8 cellular contexts compared by ENCODE assay signal in the genomic region with DNA sequence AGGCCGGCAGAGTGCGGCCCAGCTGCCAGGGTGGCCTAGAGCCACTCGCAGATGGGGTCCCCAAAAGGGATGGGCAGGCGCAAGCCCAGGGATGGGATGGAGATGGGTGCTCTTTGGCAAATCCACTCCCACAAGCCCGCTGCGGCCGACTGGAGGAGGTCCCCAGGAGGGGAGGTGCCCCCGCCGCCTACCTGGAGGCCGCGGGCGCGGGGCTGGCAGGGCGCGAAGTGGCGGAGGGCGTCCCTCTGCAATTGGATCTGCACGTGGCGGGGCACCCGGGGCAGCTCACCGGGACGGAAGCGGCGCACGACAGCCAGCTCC. TPM values are rescaled to one million over a fixed set of nuclear protein-coding genes. Genes with fewer than 3 reads are reported as not detected.
DNase-seq lines count a peak whose midpoint lies in the region; ATAC-seq and TF ChIP-seq lines count a peak whose summit lies in the region.

No MANE protein-coding gene starts in this region.

- DNase-seq in CD4-positive, CD25-positive, alpha-beta regulatory T cell: peak in 1 of 3 donors; percentile 82
- no peak for DNase-seq in IMR-90
- DNase-seq in cardiac fibroblast (ENCODE audit: low read depth in 2 of 2): no peak
- no peak for DNase-seq in head of caudate nucleus
- DNase-seq in stimulated activated CD4-positive, alpha-beta T cell treated with anti-CD3 and anti-CD28 coated beads, Interleukin-4, amount 100 ng/mL, for 4 hours: no peak
- DNase-seq in ACHN: no peak

- 0% methylated on average over 2 of the region's 25 CpGs; no CpG with 5 or more reads in 1 of the 2 experiments for WGBS in IMR-90 (ENCODE audit: extremely low coverage in 2 of 2, insufficient read length in 1 of 2), 2 experiments

- H3K18ac ChIP-seq in IMR-90 (ENCODE audit: low read depth, low read length): no peak overlapping the region

- TF ChIP-seq POLR2A in IMR-90 (IDR thresholded peaks at IDR 0.05; ENCODE audit: low read depth, low read length): peak; percentile 8; the same call in 1 of the 2 replicates

- no peaks in the 10 kb centered on the region for H3K27me3 ChIP-seq in CD4-positive, CD25-positive, alpha-beta regulatory T cell (ENCODE audit: control insufficient read depth, insufficient read depth, low read length)
- H3K27me3 ChIP-seq in IMR-90 (ENCODE audit: control insufficient read depth, insufficient read depth, low read length): no peaks in the 10 kb centered on the region
- no peaks in the 10 kb centered on the region for H3K27me3 ChIP-seq in mucosa of rectum (ENCODE audit: control insufficient read depth in 2 of 2, insufficient read depth in 2 of 2, low read length in 2 of 2)

- H3K14ac ChIP-seq in IMR-90 (replicated peaks; ENCODE audit: low read depth, low read length): no peak overlapping the region

- POLR2A ChIA-PET in IMR-90 (lab: Charles Lee; ENCODE audit: unreplicated experiment): interaction anchor here (1.5 kb wide), 1 partner anchor 10 kb away, joined by 3 read pairs; no protein-coding TSS in a partner anchor

- H4K20me1 ChIP-seq in IMR-90 (ENCODE audit: insufficient read depth, low read length): peaks cover 3% of the 10 kb centered on the region; the same call in 1 of the 2 replicates

- H2BK5ac ChIP-seq in IMR-90 (ENCODE audit: low read depth, low read length, poor library complexity, severe bottlenecking): peak overlapping the region; percentile 53

- H2BK20ac ChIP-seq in IMR-90 (ENCODE audit: low read depth, low read length): no peak overlapping the region

- H4K91ac ChIP-seq in IMR-90 (ENCODE audit: insufficient read depth, low read depth, low read length): peak overlapping the region; percentile 31; the same call in 1 of the 2 replicates

- in situ Hi-C loops in IMR-90 (cut with MboI; ENCODE audit: low sequenced_read_pairs): loop anchor here (10.0 to 25.0 kb wide), 4 partner anchors 187 to 1135 kb away; a partner anchor contains a TSS
- in situ Hi-C loops in ACHN (cut with HindIII; ENCODE audit: low pct_ligation_motif_present, low pct_unique_long_range_greater_than_20kb, low sequenced_read_pairs): no loop called here

- peak overlapping the region; percentile 80 to 100 (median 93) for H3K4me3 Mint-ChIP-seq in CD4-positive, CD25-positive, alpha-beta regulatory T cell

- peak; percentile 13 for ATAC-seq in CD4-positive, CD25-positive, alpha-beta regulatory T cell (ENCODE audit: low read depth in 2 of 2)
- ATAC-seq in GM21367 (IDR thresholded peaks at IDR 0.05; ENCODE audit: unreplicated experiment) (peak; percentile 6), IMR-90 (ENCODE audit: low read depth) (peak; percentile 2)

- peak overlapping the region; percentile 97 for H3K27ac ChIP-seq in CD4-positive, CD25-positive, alpha-beta regulatory T cell (ENCODE audit: insufficient read depth, low read length, poor library complexity, severe bottlenecking)
- H3K27ac ChIP-seq in IMR-90 (ENCODE audit: insufficient read depth, low read length) (peak overlapping the region; percentile 67), mucosa of rectum (ENCODE audit: low read depth in 2 of 2, low read length in 2 of 2) (peak overlapping the region; percentile 91 to 98)

- no peak overlapping the region for H3K23ac ChIP-seq in IMR-90 (ENCODE audit: low read depth, low read length)

- peaks cover 3% of the 10 kb centered on the region for H3K36me3 ChIP-seq in CD4-positive, CD25-positive, alpha-beta regulatory T cell (ENCODE audit: control insufficient read depth, insufficient read depth, low read length)
- H3K36me3 ChIP-seq in IMR-90 (ENCODE audit: control insufficient read depth, insufficient read depth, low read length) (no peaks in the 10 kb centered on the region), mucosa of rectum (ENCODE audit: control insufficient read depth in 2 of 2, insufficient read depth in 2 of 2, low read length in 2 of 2) (peaks cover 0 to 10% of the 10 kb centered on the region in 2 donors)

- no peak for TF ChIP-seq RAD21 in IMR-90 (IDR thresholded peaks at IDR 0.05; ENCODE audit: low read length)

- no peak overlapping the region for H3K56ac ChIP-seq in IMR-90 (ENCODE audit: extremely low read depth, insufficient read depth, low read length)

- peak overlapping the region; percentile 58; the same call in 1 of the 2 replicates for H3K4ac ChIP-seq in IMR-90 (ENCODE audit: low read depth, low read length)

- peak overlapping the region; percentile 49 to 67; a peak in 3 of 4 replicates for H4K8ac ChIP-seq in IMR-90 (ENCODE audit: low read depth in 2 of 2, low read length in 2 of 2)

- no peaks in the 10 kb centered on the region for H3K9me3 Mint-ChIP-seq in CD4-positive, CD25-positive, alpha-beta regulatory T cell

- peak overlapping the region; percentile 77 for H2AK9ac ChIP-seq in IMR-90 (replicated peaks; ENCODE audit: low read depth, low read length, poor library complexity)

- CTCF ChIA-PET in IMR-90 (lab: Yijun Ruan, JAX): interaction anchor here (3.6 kb wide), 1 partner anchor 181 kb away, joined by 10 read pairs; no protein-coding TSS in a partner anchor

- peaks cover under 1 to 24% (median 8%) of the 10 kb centered on the region in 4 donors for H3K4me1 Mint-ChIP-seq in CD4-positive, CD25-positive, alpha-beta regulatory T cell

- TF ChIP-seq CTCF in IMR-90 (conservative IDR thresholded peaks at IDR 0.05; ENCODE audit: low read depth, low read length): no peak
- TF ChIP-seq CTCF in cardiac fibroblast (IDR thresholded peaks at IDR 0.05; ENCODE audit: low read depth, low read length): no peak

- H3K27ac Mint-ChIP-seq in CD4-positive, CD25-positive, alpha-beta regulatory T cell: peak overlapping the region; percentile 96 to 99 (median 97)

- peak overlapping the region; percentile 97 for H2AFZ ChIP-seq in IMR-90 (replicated peaks; ENCODE audit: low read length, poor library complexity)

- H3K9ac ChIP-seq in IMR-90 (ENCODE audit: low read depth, low read length): peak overlapping the region; percentile 81
- peak overlapping the region; percentile 85 to 89 for H3K9ac ChIP-seq in mucosa of rectum (ENCODE audit: low read depth in 1 of 2, low read length in 2 of 2)

- no peak overlapping the region for H4K5ac ChIP-seq in IMR-90 (ENCODE audit: low read depth, low read length)

- H3K4me1 ChIP-seq in CD4-positive, CD25-positive, alpha-beta regulatory T cell (ENCODE audit: control insufficient read depth, insufficient read depth, low read length, poor library complexity, severe bottlenecking): peaks cover 31% of the 10 kb centered on the region
- H3K4me1 ChIP-seq in IMR-90 (ENCODE audit: control insufficient read depth, insufficient read depth, low read length) (peaks cover 3% of the 10 kb centered on the region), mucosa of rectum (ENCODE audit: control insufficient read depth in 2 of 2, insufficient read depth in 2 of 2, low read length in 2 of 2) (peaks cover 30 to 36% of the 10 kb centered on the region in 2 donors)

- H3K9me1 ChIP-seq in IMR-90 (ENCODE audit: insufficient read depth, low read length): no peaks in the 10 kb centered on the region

- peaks cover 3% of the 10 kb centered on the region for H3K36me3 Mint-ChIP-seq in CD4-positive, CD25-positive, alpha-beta regulatory T cell

- H2BK120ac ChIP-seq in IMR-90 (ENCODE audit: low read depth, low read length): no peak overlapping the region

- peaks cover 7 to 19% of the 10 kb centered on the region in 2 experiments; a peak in 3 of 4 replicates for H3K79me1 ChIP-seq in IMR-90 (ENCODE audit: low read depth in 1 of 2, low read length in 2 of 2)

- H3K27me3 Mint-ChIP-seq in CD4-positive, CD25-positive, alpha-beta regulatory T cell: peaks cover 33% of the 10 kb centered on the region

- no peak overlapping the region for H3K4me3 ChIP-seq in CD4-positive, CD25-positive, alpha-beta regulatory T cell (ENCODE audit: low read depth, low read length)
- H3K4me3 ChIP-seq in IMR-90 (ENCODE audit: insufficient read depth, low read depth, low read length): peak overlapping the region; percentile 60
- H3K4me3 ChIP-seq in cardiac fibroblast (replicated peaks in 1 of 2; ENCODE audit: low read depth in 2 of 2, low read length in 2 of 2): peak overlapping the region; percentile 53 to 69
- H3K4me3 ChIP-seq in mucosa of rectum (ENCODE audit: low read length in 2 of 2): peak overlapping the region; percentile 67 to 81

- no peak overlapping the region; the same call in 2 of the 3 replicates for H2BK15ac ChIP-seq in IMR-90 (ENCODE audit: low read depth, low read length)

- H2AK5ac ChIP-seq in IMR-90 (ENCODE audit: low read depth, low read length): 0 out of 2 replicates have a peak overlapping the region, but pooled peaks have one; percentile 35

- intact Hi-C loops in IMR-90 (cut with micrococcal nuclease): loop anchor here (1.0 to 10.0 kb wide), 3 partner anchors 37 to 747 kb away; no protein-coding TSS in a partner anchor
- intact Hi-C loops in head of caudate nucleus (cut with DNase I): loop anchor here (1.0 to 10.0 kb wide), 3 partner anchors 16 to 207 kb away; a partner anchor contains a TSS

- no peaks in the 10 kb centered on the region for H3K9me3 ChIP-seq in CD4-positive, CD25-positive, alpha-beta regulatory T cell (ENCODE audit: control insufficient read depth in 2 of 2, low read length in 2 of 2)
- H3K9me3 ChIP-seq in IMR-90 (ENCODE audit: control insufficient read depth, insufficient read depth, low read length) (no peaks in the 10 kb centered on the region), mucosa of rectum (ENCODE audit: control insufficient read depth in 2 of 2, low read length in 2 of 2) (no peaks in the 10 kb centered on the region)

- dilution Hi-C loops in IMR-90 (cut with HindIII; ENCODE audit: low sequenced_read_pairs, unreplicated experiment): no loop called here

- no TSS peak for BruUV-seq in IMR-90 (replicated peaks; lab: Mats Ljungman, UMichigan)

- peak overlapping the region; percentile 98 for H3K4me2 ChIP-seq in IMR-90 (ENCODE audit: low read depth, low read length)

RNA-seq across cellular contexts. Expression of a gene that starts 0.7 kb away (rescaled TPM):
- total RNA-seq in CD4-positive, CD25-positive, alpha-beta regulatory T cell: 33.2 TPM
- polyA plus RNA-seq in CD4-positive, CD25-positive, alpha-beta regulatory T cell: 1 to 10 TPM; 2.5 to 4.6 (median 2.9) TPM
- total RNA-seq in IMR-90 (2012; rRNA removed): 1.1 and 1.3 TPM in 2 replicates
- polyA plus RNA-seq in IMR-90 (2012; rRNA removed): 2.5 and 3.5 TPM in 2 replicates
- polyA plus RNA-seq in IMR-90 (2012; cell fraction: cytosol; rRNA removed): 0.63 and 0.75 TPM in 2 replicates
- 5.0 and 22.5 TPM in 2 replicates for polyA plus RNA-seq in IMR-90 (2012; cell fraction: nucleus; rRNA removed; ENCODE audit: low replicate concordance)

RNA-seq across cellular contexts. Expression of a gene that starts 4.7 kb away (rescaled TPM):
- 2.6 TPM for total RNA-seq in CD4-positive, CD25-positive, alpha-beta regulatory T cell
- not detected for polyA plus RNA-seq in CD4-positive, CD25-positive, alpha-beta regulatory T cell
- total RNA-seq in IMR-90 (2012; rRNA removed): 14.5 and 16.9 TPM in 2 replicates
- 30.6 and 40.9 TPM in 2 replicates for polyA plus RNA-seq in IMR-90 (2012; rRNA removed)
- polyA plus RNA-seq in IMR-90 (2012; cell fraction: cytosol; rRNA removed): 21.7 and 27.3 TPM in 2 replicates
- 62.4 and 84.0 TPM in 2 replicates for polyA plus RNA-seq in IMR-90 (2012; cell fraction: nucleus; rRNA removed; ENCODE audit: low replicate concordance)

RNA-seq across cellular contexts. Expression of a gene that starts 16.0 kb away (rescaled TPM):
- 3.3 TPM for total RNA-seq in CD4-positive, CD25-positive, alpha-beta regulatory T cell
- 1 to 10 TPM; 4.7 to 7.4 (median 6.4) TPM for polyA plus RNA-seq in CD4-positive, CD25-positive, alpha-beta regulatory T cell
- 5.8 and 7.7 TPM in 2 replicates for total RNA-seq in IMR-90 (2012; rRNA removed)
- 9.7 and 10.3 TPM in 2 replicates for polyA plus RNA-seq in IMR-90 (2012; rRNA removed)
- 4.1 and 4.2 TPM in 2 replicates for polyA plus RNA-seq in IMR-90 (2012; cell fraction: cytosol; rRNA removed)
- polyA plus RNA-seq in IMR-90 (2012; cell fraction: nucleus; rRNA removed; ENCODE audit: low replicate concordance): 3.1 and 5.7 TPM in 2 replicates

RNA-seq across cellular contexts. Expression of a gene that starts 19.3 kb away (rescaled TPM):
- total RNA-seq in CD4-positive, CD25-positive, alpha-beta regulatory T cell: 188 TPM
- 100 to 1,000 TPM in 1 of 4 donors, 10 to 100 TPM in 3; 78.8 to 102 (median 89.3) TPM for polyA plus RNA-seq in CD4-positive, CD25-positive, alpha-beta regulatory T cell
- 74.4 and 104 TPM in 2 replicates for total RNA-seq in IMR-90 (2012; rRNA removed)
- 192 and 211 TPM in 2 replicates for polyA plus RNA-seq in IMR-90 (2012; rRNA removed)
- 68.9 and 112 TPM in 2 replicates for polyA plus RNA-seq in IMR-90 (2012; cell fraction: cytosol; rRNA removed)
- polyA plus RNA-seq in IMR-90 (2012; cell fraction: nucleus; rRNA removed; ENCODE audit: low replicate concordance): 620 and 1,496 TPM in 2 replicates

RNA-seq across cellular contexts. Expression of a gene that starts 50.8 kb away (rescaled TPM):
- total RNA-seq in CD4-positive, CD25-positive, alpha-beta regulatory T cell: 3.2 TPM
- 1 to 10 TPM in 3 of 4 donors, under 1 TPM in 1; 0.94 to 3.2 (median 2.1) TPM for polyA plus RNA-seq in CD4-positive, CD25-positive, alpha-beta regulatory T cell
- total RNA-seq in IMR-90 (2012; rRNA removed): 6.4 and 6.6 TPM in 2 replicates
- polyA plus RNA-seq in IMR-90 (2012; rRNA removed): 35.6 and 36.0 TPM in 2 replicates
- polyA plus RNA-seq in IMR-90 (2012; cell fraction: cytosol; rRNA removed): 17.0 and 43.1 TPM in 2 replicates
- 161 and 357 TPM in 2 replicates for polyA plus RNA-seq in IMR-90 (2012; cell fraction: nucleus; rRNA removed; ENCODE audit: low replicate concordance)

Comparison
In these comparisons a context has a peak if more than half of its experiments do, and no peak if none do; other contexts are left out.
1. RNA of a gene that starts 0.7 kb away (total RNA-seq): 33.2 TPM in CD4-positive, CD25-positive, alpha-beta regulatory T cell (single experiment); 1.1 to 1.3 TPM in IMR-90; every median in the first group is over 10 times any median in the second.
2. Peak in every context shown above with its lines, with median percentiles within 50 percentile points of each other: ATAC-seq and H3K27ac ChIP-seq.